In the genomic region with DNA sequence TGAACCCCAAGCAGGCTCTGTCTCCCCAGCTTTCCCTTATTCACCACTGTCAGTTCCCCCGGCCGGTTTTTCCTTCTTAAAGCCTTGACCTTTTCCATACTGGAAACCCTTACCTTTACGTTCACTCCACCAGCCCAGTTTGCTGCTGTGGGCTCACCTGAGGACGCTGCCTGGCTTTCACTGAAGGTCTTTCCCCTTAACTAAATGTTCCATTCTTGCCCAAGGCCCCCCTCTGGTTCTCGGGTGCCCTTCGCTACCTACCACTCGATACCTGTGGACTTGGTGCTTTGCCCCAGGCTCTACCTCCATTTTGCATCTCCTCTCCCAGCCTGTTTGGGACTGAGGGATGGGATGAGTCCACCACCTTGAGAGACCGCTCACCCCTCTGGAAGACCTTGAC, we compare ENCODE assay signal across 10 cellular contexts. TPM values are rescaled to one million over a fixed set of nuclear protein-coding genes. Genes with fewer than 3 reads are reported as not detected.
DNase-seq lines count a peak whose midpoint lies in the region; ATAC-seq and TF ChIP-seq lines count a peak whose summit lies in the region.
"Had no signal": no experiment of that assay in that cellular context is flagged by ENCODE, and none has a peak within 500 bp of the region (broad histone marks: within the 10 kb centered on the region; RNA-seq: fewer than 3 reads in every experiment).

No MANE protein-coding gene starts in this region.

- peaks cover 10 to 30% of the 10 kb centered on the region in 2 experiments for H3K4me1 ChIP-seq in HCT116 (ENCODE audit: control insufficient read depth in 1 of 2, insufficient read depth in 2 of 2, low read length in 2 of 2)
- H3K4me1 ChIP-seq in right atrium auricular region = peaks cover 0 to 42% of the 10 kb centered on the region in 2 donors
- peaks cover 40 to 54% (median 42%) of the 10 kb centered on the region in 3 donors for H3K4me1 ChIP-seq in skeletal muscle tissue (ENCODE audit: control insufficient read depth in 3 of 3, insufficient read depth in 3 of 3, low read length in 3 of 3)

- no peaks in the 10 kb centered on the region for H3K9me2 ChIP-seq in HCT116 (ENCODE audit: insufficient read depth)

- TF ChIP-seq CTCF in HCT116 (IDR thresholded peaks at IDR 0.05 in 2 of 3, conservative IDR thresholded peaks at IDR 0.05 in 1 of 3; ENCODE audit: borderline replicate concordance in 1 of 3, insufficient read depth in 1 of 3, low read depth in 2 of 3, low read length in 2 of 3) (no peak), activated B cell treated with CpG ODN at 0.5 μM for 24 hours (IDR thresholded peaks at IDR 0.05) (no peak), right atrium auricular region (IDR thresholded peaks at IDR 0.05) (no peak)

- H3K9me3 ChIP-seq in HCT116 (ENCODE audit: control insufficient read depth in 1 of 2, insufficient read depth in 1 of 2, low read depth in 1 of 2, low read length in 2 of 2) (no peaks in the 10 kb centered on the region), right atrium auricular region (no peaks in the 10 kb centered on the region), skeletal muscle tissue (ENCODE audit: control insufficient read depth in 3 of 3, low read length in 3 of 3) (no peaks in the 10 kb centered on the region)

- H4K20me1 ChIP-seq in HCT116 (ENCODE audit: insufficient read depth) = no peaks in the 10 kb centered on the region

- peak overlapping the region; percentile 90 for H3K4me3 Mint-ChIP-seq in activated B cell treated with CpG ODN at 0.5 μM for 24 hours

- H3K36me3 Mint-ChIP-seq in activated B cell treated with CpG ODN at 0.5 μM for 24 hours (ENCODE audit: low read depth) = peaks cover 58% of the 10 kb centered on the region

- H3K4me2 ChIP-seq in HCT116 (ENCODE audit: low read length) = peak overlapping the region; percentile 89

- H3K27me3 Mint-ChIP-seq in activated B cell treated with CpG ODN at 0.5 μM for 24 hours = no peaks in the 10 kb centered on the region

- CTCF ChIA-PET in HCT116 (lab: Charles Lee) (interaction anchor here (1.6 kb wide), 1 partner anchor 11 kb away, joined by 5 read pairs; a partner anchor contains a TSS), activated B cell treated with CpG ODN at 0.5 μM for 24 hours (lab: Charles Lee) (no interaction called here)

- H3K79me2 ChIP-seq in HCT116 (ENCODE audit: insufficient read depth, low read length) = peaks cover 51% of the 10 kb centered on the region

- no peaks in the 10 kb centered on the region for H3K9me3 Mint-ChIP-seq in activated B cell treated with CpG ODN at 0.5 μM for 24 hours

- no peak for TF ChIP-seq RAD21 in HCT116 (IDR thresholded peaks at IDR 0.05; ENCODE audit: low read depth)

- H3K36me3 ChIP-seq in HCT116 (ENCODE audit: control insufficient read depth in 1 of 2, insufficient read depth in 2 of 2, low read length in 2 of 2) (peaks cover 24 to 37% of the 10 kb centered on the region in 2 experiments), right atrium auricular region (peaks cover 53% of the 10 kb centered on the region), skeletal muscle tissue (ENCODE audit: control insufficient read depth in 3 of 3, insufficient read depth in 3 of 3, low read length in 3 of 3) (peaks cover 49 to 56% (median 52%) of the 10 kb centered on the region in 3 donors)

- peak overlapping the region; percentile 96 for H3K9ac ChIP-seq in HCT116 (ENCODE audit: low read length)
- peak overlapping the region; percentile 92 to 99 (median 99) for H3K9ac ChIP-seq in skeletal muscle tissue (ENCODE audit: low read depth in 1 of 3, low read length in 3 of 3)

- DNase-seq in HCT116 (ENCODE audit: low read depth, low spot score) (no peak), activated B cell treated with CpG ODN at 0.5 μM for 24 hours (no peak), right atrium auricular region (ENCODE audit: low spot score) (no peak), NCI-H510A treated with DMSO at 0.1 percent for 48 hours (lab: John Stamatoyannopoulos, UW) (no peak), NCI-H1930 (lab: John Stamatoyannopoulos, UW) (no peak)
- no peak for DNase-seq in central memory CD4-positive, alpha-beta T cell
- DNase-seq: NCI-H1694 had no signal

- peak overlapping the region; percentile 57 for H3K27ac Mint-ChIP-seq in activated B cell treated with CpG ODN at 0.5 μM for 24 hours

- RAD21 ChIA-PET in HCT116 (lab: Charles Lee; ENCODE audit: low non-redundant PET in 1 of 2, low total read pairs in 2 of 2, uncharacterized antibody in 2 of 2, unreplicated experiment in 2 of 2) = no interaction called here

- no TSS peak for BruUV-seq in HCT116 (replicated peaks; lab: Mats Ljungman, UMichigan)

- H3K27me3 ChIP-seq in HCT116 (ENCODE audit: insufficient read depth, low read length) (no peaks in the 10 kb centered on the region), right atrium auricular region (no peaks in the 10 kb centered on the region), skeletal muscle tissue (ENCODE audit: control insufficient read depth in 3 of 3, insufficient read depth in 3 of 3, low read length in 3 of 3) (no peaks in the 10 kb centered on the region)

- peak overlapping the region; percentile 96 for H3K4me3 ChIP-seq in HCT116 (replicated peaks in 1 of 2; ENCODE audit: low read depth in 1 of 2, low read length in 2 of 2)
- peak overlapping the region; percentile 99 to 100 for H3K4me3 ChIP-seq in right atrium auricular region
- peak overlapping the region; percentile 91 to 98 (median 98) for H3K4me3 ChIP-seq in skeletal muscle tissue (ENCODE audit: low read length in 3 of 3)

- H3K27ac ChIP-seq in HCT116 (ENCODE audit: low read depth, low read length) = peak overlapping the region; percentile 92
- peak overlapping the region; percentile 97 to 99 for H3K27ac ChIP-seq in right atrium auricular region
- H3K27ac ChIP-seq in skeletal muscle tissue (ENCODE audit: low read depth, low read length) = peak overlapping the region; percentile 93

- H3K4me1 Mint-ChIP-seq in activated B cell treated with CpG ODN at 0.5 μM for 24 hours = peaks cover 37% of the 10 kb centered on the region

- intact Hi-C loops in HCT116 (cut with micrococcal nuclease) = loop anchor here (2.0 kb wide), 1 partner anchor 41 kb away; a partner anchor contains a TSS
- intact Hi-C loops in activated B cell treated with CpG ODN at 0.5 μM for 24 hours (cut with micrococcal nuclease) = no loop called here

- ATAC-seq in HCT116 (no peak), activated B cell treated with CpG ODN at 0.5 μM for 24 hours (ENCODE audit: low read depth) (no peak), GM21576 (IDR thresholded peaks at IDR 0.05; ENCODE audit: unreplicated experiment) (no peak)

- POLR2A ChIA-PET in HCT116 (lab: Charles Lee) (interaction anchor here (0.6 to 1.7 kb wide), 2 partner anchors 10 to 86 kb away, joined by 3 to 4 read pairs; a partner anchor contains a TSS), activated B cell treated with CpG ODN at 0.5 μM for 24 hours (lab: Charles Lee) (interaction anchor here (1.9 to 3.4 kb wide), 3 partner anchors 11 to 74 kb away, joined by 5 to 21 read pairs (median 8); a partner anchor contains a TSS)

- TF ChIP-seq POLR2A in HCT116 (IDR thresholded peaks at IDR 0.05; ENCODE audit: borderline replicate concordance, extremely low read depth, insufficient read depth, insufficient read length) = no peak

- H2AFZ ChIP-seq in HCT116 (ENCODE audit: low read depth, low read length, poor library complexity, severe bottlenecking) = no peak overlapping the region

TF ChIP-seq in HCT116, 20 proteins besides CTCF, POLR2A, EP300 and RAD21 (continues in another document):
- TF ChIP-seq, protein P1, sequence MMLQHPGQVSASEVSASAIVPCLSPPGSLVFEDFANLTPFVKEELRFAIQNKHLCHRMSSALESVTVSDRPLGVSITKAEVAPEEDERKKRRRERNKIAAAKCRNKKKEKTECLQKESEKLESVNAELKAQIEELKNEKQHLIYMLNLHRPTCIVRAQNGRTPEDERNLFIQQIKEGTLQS (IDR thresholded peaks at IDR 0.05) = no peak
- no peak for TF ChIP-seq ELF1 (IDR thresholded peaks at IDR 0.05; ENCODE audit: borderline replicate concordance, low read depth)
- TF ChIP-seq TCF7L2 (IDR thresholded peaks at IDR 0.05; ENCODE audit: borderline replicate concordance, extremely low read depth, insufficient read depth, insufficient read length) = no peak
- no peak for TF ChIP-seq ZNF274 (IDR thresholded peaks at IDR 0.05; ENCODE audit: low read depth, low read length)
- no peak for TF ChIP-seq SP1 (IDR thresholded peaks at IDR 0.05; ENCODE audit: low read depth)
- no peak for TF ChIP-seq EZH2phosphoT487 (IDR thresholded peaks at IDR 0.05; ENCODE audit: borderline replicate concordance)
- no peak for TF ChIP-seq CEBPB (IDR thresholded peaks at IDR 0.05; ENCODE audit: low read depth)
- TF ChIP-seq CBX3 (IDR thresholded peaks at IDR 0.05; ENCODE audit: low read depth) = no peak

RNA-seq across cellular contexts. Expression of a gene that starts 0.9 kb away (rescaled TPM):
- total RNA-seq in HCT116 (2021; ENCODE audit: unreplicated experiment) (353 TPM), activated B cell treated with CpG ODN at 0.5 μM for 24 hours (169 and 177 TPM in 2 replicates), right atrium auricular region (100 to 1,000 TPM; 183 to 235 TPM), skeletal muscle tissue (168 TPM)
- polyA plus RNA-seq in HCT116 (2012) = 469 and 537 TPM in 2 replicates

RNA-seq across cellular contexts. Expression of a gene that starts 10.5 kb away (rescaled TPM):
- total RNA-seq in HCT116 (2021; ENCODE audit: unreplicated experiment) (74.6 TPM), activated B cell treated with CpG ODN at 0.5 μM for 24 hours (78.0 and 86.7 TPM in 2 replicates), right atrium auricular region (10 to 100 TPM; 42.8 to 47.9 TPM), skeletal muscle tissue (45.9 TPM)
- polyA plus RNA-seq in HCT116 (2012) = 59.5 and 63.4 TPM in 2 replicates

RNA-seq across cellular contexts. Expression of a gene that starts 20.3 kb away (rescaled TPM):
- total RNA-seq in HCT116 (2021; ENCODE audit: unreplicated experiment) = 60.7 TPM
- polyA plus RNA-seq in HCT116 (2012) = 47.4 and 54.3 TPM in 2 replicates
- 52.1 and 54.2 TPM in 2 replicates for total RNA-seq in activated B cell treated with CpG ODN at 0.5 μM for 24 hours
- total RNA-seq in right atrium auricular region = 10 to 100 TPM; 43.5 to 66.1 TPM
- total RNA-seq in skeletal muscle tissue = 23.5 TPM

RNA-seq across cellular contexts. Expression of a gene that starts 40.3 kb away (rescaled TPM):
- total RNA-seq in HCT116 (2021; ENCODE audit: unreplicated experiment) (50.3 TPM), activated B cell treated with CpG ODN at 0.5 μM for 24 hours (72.0 and 74.2 TPM in 2 replicates), right atrium auricular region (10 to 100 TPM; 19.6 to 24.3 TPM), skeletal muscle tissue (38.1 TPM)
- polyA plus RNA-seq in HCT116 (2012) = 37.1 and 41.4 TPM in 2 replicates

RNA-seq across cellular contexts. Expression of a gene that starts 53.9 kb away (rescaled TPM):
- 10.6 TPM for total RNA-seq in HCT116 (2021; ENCODE audit: unreplicated experiment)
- polyA plus RNA-seq in HCT116 (2012) = 5.9 and 6.0 TPM in 2 replicates
- 0.42 and 0.76 TPM in 2 replicates for total RNA-seq in activated B cell treated with CpG ODN at 0.5 μM for 24 hours
- total RNA-seq in right atrium auricular region = not detected
- not detected for total RNA-seq in skeletal muscle tissue
- total RNA-seq: myocyte had no signal
